In the genomic region with DNA sequence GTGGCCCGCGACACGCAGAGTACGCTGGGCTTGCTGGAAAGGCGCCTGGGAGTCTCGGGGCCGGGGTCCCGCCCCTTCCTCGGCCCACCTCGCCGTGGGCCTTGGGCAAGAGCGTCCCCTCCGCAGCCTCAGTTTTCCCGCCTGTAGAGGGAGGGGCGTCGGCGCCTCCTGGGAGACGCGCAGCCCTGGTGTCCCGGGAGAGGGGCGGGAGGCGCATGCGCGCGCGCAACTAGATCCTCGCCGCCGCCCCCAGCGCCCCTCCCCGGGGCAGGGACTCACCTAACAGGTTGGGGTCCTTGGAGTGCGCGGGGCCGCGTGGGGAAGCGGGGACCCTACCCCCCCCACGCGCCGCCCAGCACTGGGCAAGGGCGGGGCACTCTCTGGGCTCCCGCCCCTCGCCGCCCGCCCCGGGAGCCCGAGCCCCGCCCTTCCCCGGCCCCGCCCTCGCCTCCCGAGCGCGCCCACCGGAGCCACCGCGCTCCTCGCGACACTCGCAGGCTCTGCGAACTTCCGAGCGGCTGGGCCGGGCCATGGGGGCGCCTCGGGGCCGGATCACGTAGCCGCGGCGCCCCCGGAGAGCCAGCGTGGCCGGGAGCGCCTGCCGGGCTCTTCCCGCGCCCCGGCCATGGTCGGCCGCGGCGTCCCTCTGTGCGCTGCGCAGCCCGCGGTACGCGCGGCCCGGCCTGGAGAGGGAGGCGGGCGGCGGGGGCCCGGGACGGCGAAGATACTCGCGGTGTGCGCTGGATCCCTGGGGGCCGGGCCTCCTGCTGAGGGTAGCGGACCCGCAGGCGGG, we compare ENCODE assay signal across 9 cellular contexts. TPM values are rescaled to one million over a fixed set of nuclear protein-coding genes. Genes with fewer than 3 reads are reported as not detected.
DNase-seq lines count a peak whose midpoint lies in the region; ATAC-seq, FAIRE-seq and TF ChIP-seq lines count a peak whose summit lies in the region.
"Had no signal": no experiment of that assay in that cellular context is flagged by ENCODE, and none has a peak within 500 bp of the region (broad histone marks: within the 10 kb centered on the region; RNA-seq: fewer than 3 reads in every experiment).

A gene (plus strand): TSS at position 490 of the 793 bp plus-strand sequence. CDS start 136 bp downstream, at position 626.

- DNase-seq in A549 (ENCODE audit: low read depth in 1 of 2, low spot score in 1 of 2) (peak; percentile 74 to 80), cardiac muscle cell (ENCODE audit: low read depth in 1 of 2, low spot score in 1 of 2) (peak in 1 of 2 donors; percentile 80), pulmonary artery endothelial cell (ENCODE audit: low read depth, low spot score) (no peak), GM13976 (ENCODE audit: low spot score) (no peak), inferior parietal cortex (ENCODE audit: extremely low spot score) (no peak)
- no peak for DNase-seq in activated CD4-positive, alpha-beta memory T cell treated with anti-CD3 and anti-CD28 coated beads for 36 hours

- CTCF ChIA-PET in A549 (lab: Yijun Ruan, JAX) = interaction anchor here (0.6 to 1.9 kb wide), 39 partner anchors 8 to 502 kb away, joined by 3 to 32 read pairs (median 3); no protein-coding TSS in a partner anchor
- CTCF ChIA-PET in activated CD4-positive, alpha-beta memory T cell treated with anti-CD3 and anti-CD28 coated beads for 36 hours (lab: Charles Lee) = interaction anchor here (0.8 to 1.1 kb wide), 6 partner anchors 44 to 502 kb away, joined by 3 to 7 read pairs (median 5); no protein-coding TSS in a partner anchor

- H3K9ac ChIP-seq in HUES6 (ENCODE audit: low read length) = peak within 1 kb of the TSS; percentile 62

- ATAC-seq in A549 = peak; percentile 31 to 75
- no peak for ATAC-seq in HG02884 (IDR thresholded peaks at IDR 0.05; ENCODE audit: unreplicated experiment)

- H3K27me3 Mint-ChIP-seq in activated CD4-positive, alpha-beta memory T cell treated with anti-CD3 and anti-CD28 coated beads for 36 hours = peaks cover 35% of the 10 kb centered on the region

- TF ChIP-seq EP300 in A549 (IDR thresholded peaks at IDR 0.05) = no peak

- peak within 1 kb of the TSS; percentile 35 for H3K4me3 Mint-ChIP-seq in activated CD4-positive, alpha-beta memory T cell treated with anti-CD3 and anti-CD28 coated beads for 36 hours

- TF ChIP-seq RAD21 in A549 (conservative IDR thresholded peaks at IDR 0.05 in 1 of 2, IDR thresholded peaks at IDR 0.05 in 1 of 2) = no peak

- no peak for TF ChIP-seq CTCF in A549 (IDR thresholded peaks at IDR 0.05)
- no peak for TF ChIP-seq CTCF in cardiac muscle cell (IDR thresholded peaks at IDR 0.05; ENCODE audit: low read depth, low read length)
- TF ChIP-seq CTCF in GM13976 (IDR thresholded peaks at IDR 0.05; ENCODE audit: borderline replicate concordance, control extremely low read depth, extremely low read depth, insufficient read depth, missing control alignments) = no peak

- intact Hi-C loops in activated CD4-positive, alpha-beta memory T cell treated with anti-CD3 and anti-CD28 coated beads for 36 hours (cut with micrococcal nuclease) = loop anchor here (5.0 kb wide), 2 partner anchors 46 to 504 kb away; no protein-coding TSS in a partner anchor

- in situ Hi-C loops in GM13976 (cut with MboI; ENCODE audit: low sequenced_read_pairs, unreplicated experiment) = no loop called here

- no peaks in the 10 kb centered on the region for H3K9me3 Mint-ChIP-seq in activated CD4-positive, alpha-beta memory T cell treated with anti-CD3 and anti-CD28 coated beads for 36 hours
- H3K9me3 Mint-ChIP-seq: activated naive CD4-positive, alpha-beta T cell treated with anti-CD3 and anti-CD28 coated beads, Interleukin-2, amount 50 U/mL, for 72 hours had no signal

- H3K36me3 ChIP-seq in HUES6 (ENCODE audit: control insufficient read depth, insufficient read depth, low read length) (peaks cover 4% of the 10 kb centered on the region; the same call in 1 of the 2 replicates), cardiac muscle cell (no peaks in the 10 kb centered on the region)

- WGBS in A549 (ENCODE audit: missing lambda C conversion rate) = 4% methylated on average over 12 of the region's 103 CpGs

- TF ChIP-seq POLR2A in A549 (IDR thresholded peaks at IDR 0.05; ENCODE audit: low read length) = 0 out of 2 replicates have a peak, but pooled peaks have one; percentile 11

- peaks cover 8% of the 10 kb centered on the region for H3K4me1 Mint-ChIP-seq in activated CD4-positive, alpha-beta memory T cell treated with anti-CD3 and anti-CD28 coated beads for 36 hours (ENCODE audit: low read depth)

- H3K36me3 Mint-ChIP-seq in activated CD4-positive, alpha-beta memory T cell treated with anti-CD3 and anti-CD28 coated beads for 36 hours = no peaks in the 10 kb centered on the region
- H3K36me3 Mint-ChIP-seq: activated naive CD4-positive, alpha-beta T cell treated with anti-CD3 and anti-CD28 coated beads, Interleukin-2, amount 50 U/mL, for 72 hours had no signal

- no peak within 1 kb of the TSS for H3K27ac Mint-ChIP-seq in activated CD4-positive, alpha-beta memory T cell treated with anti-CD3 and anti-CD28 coated beads for 36 hours
- H3K27ac Mint-ChIP-seq: activated naive CD4-positive, alpha-beta T cell treated with anti-CD3 and anti-CD28 coated beads, Interleukin-2, amount 50 U/mL, for 72 hours had no signal

- H3K27ac ChIP-seq in A549 = peak within 1 kb of the TSS; percentile 54 to 87
- H3K27ac ChIP-seq in HUES6 (ENCODE audit: low read depth, low read length) = no peak within 1 kb of the TSS
- no peak within 1 kb of the TSS for H3K27ac ChIP-seq in cardiac muscle cell

- H3K4me3 ChIP-seq in A549 = peak within 1 kb of the TSS; percentile 55
- peak within 1 kb of the TSS; percentile 85 for H3K4me3 ChIP-seq in HUES6 (ENCODE audit: low read depth, low read length)
- peak within 1 kb of the TSS; percentile 75 for H3K4me3 ChIP-seq in cardiac muscle cell

- H3K27me3 ChIP-seq in HUES6 (ENCODE audit: control insufficient read depth, insufficient read depth, low read length) (peaks cover 47% of the 10 kb centered on the region), cardiac muscle cell (peaks cover 40% of the 10 kb centered on the region)

- peak within 1 kb of the TSS; percentile 98 for H3K4me2 ChIP-seq in A549

- FAIRE-seq in A549 (lab: Jason Lieb, UNC) = no peak

- H3K9me3 ChIP-seq in A549 = no peaks in the 10 kb centered on the region
- no peaks in the 10 kb centered on the region for H3K9me3 ChIP-seq in HUES6 (ENCODE audit: control insufficient read depth, insufficient read depth, low read depth, low read length)
- H3K9me3 ChIP-seq in cardiac muscle cell (ENCODE audit: low read depth) = no peaks in the 10 kb centered on the region

- H3K4me1 ChIP-seq in A549 (peaks cover 26% of the 10 kb centered on the region), HUES6 (ENCODE audit: control insufficient read depth, insufficient read depth, low read length) (peaks cover 42% of the 10 kb centered on the region), cardiac muscle cell (ENCODE audit: low read depth) (peaks cover 12% of the 10 kb centered on the region)

- POLR2A ChIA-PET in A549 (lab: Yijun Ruan, JAX) = no interaction called here
- POLR2A ChIA-PET in activated CD4-positive, alpha-beta memory T cell treated with anti-CD3 and anti-CD28 coated beads for 36 hours (lab: Charles Lee) = no interaction called here

TF ChIP-seq in A549, 52 proteins besides CTCF, POLR2A, EP300 and RAD21 (continues in another document):
- TF ChIP-seq HEYL (CRISPR knock-in tag; IDR thresholded peaks at IDR 0.05) (no peak), HOXB13 (CRISPR knock-in tag; IDR thresholded peaks at IDR 0.05; ENCODE audit: low read depth) (no peak), RNF2 (IDR thresholded peaks at IDR 0.05; ENCODE audit: borderline replicate concordance, low read depth) (peak; percentile 68; the same call in 1 of the 2 replicates), KDM5A (IDR thresholded peaks at IDR 0.05) (no peak), HOXB5 (CRISPR knock-in tag; IDR thresholded peaks at IDR 0.05) (no peak; the same call in 1 of the 2 replicates), EHMT2 (IDR thresholded peaks at IDR 0.05; ENCODE audit: low read depth) (no peak)
- TF ChIP-seq, protein P1, sequence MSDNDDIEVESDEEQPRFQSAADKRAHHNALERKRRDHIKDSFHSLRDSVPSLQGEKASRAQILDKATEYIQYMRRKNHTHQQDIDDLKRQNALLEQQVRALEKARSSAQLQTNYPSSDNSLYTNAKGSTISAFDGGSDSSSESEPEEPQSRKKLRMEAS (IDR thresholded peaks at IDR 0.05) = peak; percentile 80; the same call in 1 of the 2 replicates
- TF ChIP-seq, protein P2, sequence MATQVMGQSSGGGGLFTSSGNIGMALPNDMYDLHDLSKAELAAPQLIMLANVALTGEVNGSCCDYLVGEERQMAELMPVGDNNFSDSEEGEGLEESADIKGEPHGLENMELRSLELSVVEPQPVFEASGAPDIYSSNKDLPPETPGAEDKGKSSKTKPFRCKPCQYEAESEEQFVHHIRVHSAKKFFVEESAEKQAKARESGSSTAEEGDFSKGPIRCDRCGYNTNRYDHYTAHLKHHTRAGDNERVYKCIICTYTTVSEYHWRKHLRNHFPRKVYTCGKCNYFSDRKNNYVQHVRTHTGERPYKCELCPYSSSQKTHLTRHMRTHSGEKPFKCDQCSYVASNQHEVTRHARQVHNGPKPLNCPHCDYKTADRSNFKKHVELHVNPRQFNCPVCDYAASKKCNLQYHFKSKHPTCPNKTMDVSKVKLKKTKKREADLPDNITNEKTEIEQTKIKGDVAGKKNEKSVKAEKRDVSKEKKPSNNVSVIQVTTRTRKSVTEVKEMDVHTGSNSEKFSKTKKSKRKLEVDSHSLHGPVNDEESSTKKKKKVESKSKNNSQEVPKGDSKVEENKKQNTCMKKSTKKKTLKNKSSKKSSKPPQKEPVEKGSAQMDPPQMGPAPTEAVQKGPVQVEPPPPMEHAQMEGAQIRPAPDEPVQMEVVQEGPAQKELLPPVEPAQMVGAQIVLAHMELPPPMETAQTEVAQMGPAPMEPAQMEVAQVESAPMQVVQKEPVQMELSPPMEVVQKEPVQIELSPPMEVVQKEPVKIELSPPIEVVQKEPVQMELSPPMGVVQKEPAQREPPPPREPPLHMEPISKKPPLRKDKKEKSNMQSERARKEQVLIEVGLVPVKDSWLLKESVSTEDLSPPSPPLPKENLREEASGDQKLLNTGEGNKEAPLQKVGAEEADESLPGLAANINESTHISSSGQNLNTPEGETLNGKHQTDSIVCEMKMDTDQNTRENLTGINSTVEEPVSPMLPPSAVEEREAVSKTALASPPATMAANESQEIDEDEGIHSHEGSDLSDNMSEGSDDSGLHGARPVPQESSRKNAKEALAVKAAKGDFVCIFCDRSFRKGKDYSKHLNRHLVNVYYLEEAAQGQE (IDR thresholded peaks at IDR 0.05) = no peak

RNA-seq across cellular contexts. Expression of the gene that starts here (rescaled TPM):
- polyA plus RNA-seq in A549 (2011; rRNA removed) (0.20 and 0.28 TPM in 2 replicates), A549 (2017; fragmentation: RNase III; extraction: RNeasy Plus Mini Kit Qiagen cat#74134 plus additional on column Dnase treatment) (1.9 to 2.3 TPM (median 2.1 TPM) in 3 replicates), cardiac muscle cell (9.9 and 19.5 TPM in 2 replicates)
- 1.1 and 1.9 TPM in 2 replicates for polyA plus RNA-seq in A549 (2012; cell fraction: cytosol; rRNA removed)
- 2.4 and 3.7 TPM in 2 replicates for polyA plus RNA-seq in A549 (2012; cell fraction: nucleus; rRNA removed)
- 0.33 and 0.39 TPM in 2 replicates for polyA minus RNA-seq in A549 (2011; rRNA and poly(A)+ RNA removed)
- total RNA-seq in activated CD4-positive, alpha-beta memory T cell treated with anti-CD3 and anti-CD28 coated beads for 36 hours = under 1 TPM; 0.29 to 0.38 TPM
- total RNA-seq in cardiac muscle cell (38.3 and 74.9 TPM in 2 replicates), pulmonary artery endothelial cell (5.0 and 13.4 TPM in 2 replicates)

Comparison
In these comparisons a context has a peak if more than half of its experiments do, and no peak if none do; other contexts are left out.
1. DNase-seq: peak in A549 (2 of 2); none in activated CD4-positive, alpha-beta memory T cell treated with anti-CD3 and anti-CD28 coated beads for 36 hours (single experiment), pulmonary artery endothelial cell (single experiment), GM13976 (single experiment) and inferior parietal cortex (single experiment).
2. H3K27ac ChIP-seq: peak in A549 (2 of 2); none in HUES6 (single experiment) and cardiac muscle cell (single experiment).
3. Peak in every context shown above with its lines, with median percentiles within 50 percentile points of each other: H3K4me3 ChIP-seq.